In genomic region chr11:68347345-68347744, GRCh38 we compare ENCODE assay signal across 16 cellular contexts.
"Had no signal": no experiment of that assay in that cellular context is flagged by ENCODE, and none has a peak within 500 bp of the region (broad histone marks: within the 10 kb centered on the region; RNA-seq: fewer than 3 reads in every experiment).

No MANE protein-coding gene starts in this region.

- H3K4me3 ChIP-seq: adrenal gland, hepatocyte, tibial nerve had no signal

- H3K4me2 ChIP-seq: hepatocyte had no signal

- DNase-seq: activated CD4-positive, alpha-beta T cell treated with anti-CD3 and anti-CD28 coated beads for 1 hour; activated naive CD4-positive, alpha-beta T cell treated with anti-CD3 and anti-CD28 coated beads, Interleukin-2, amount 10 ng/mL, durations not matched to agents 7 days and 5 days; activated T-cell treated with anti-CD3 and anti-CD28 coated beads for 4 hours; adrenal gland; central memory CD4-positive, alpha-beta T cell; effector CD8-positive, alpha-beta T cell; kidney; midbrain; occipital lobe; stimulated activated CD4-positive, alpha-beta T cell treated with anti-CD3 and anti-CD28 coated beads, Interleukin-15, amount 100 ng/mL, for 24 hours; stimulated activated CD4-positive, alpha-beta T cell treated with anti-CD3 and anti-CD28 coated beads, Interleukin-4, amount 100 ng/mL, for 24 hours; T-helper 17 cell had no signal

- H3K4me3 Mint-ChIP-seq: activated naive CD4-positive, alpha-beta T cell treated with anti-CD3 and anti-CD28 coated beads, Interleukin-2, amount 10 ng/mL, durations not matched to agents 7 days and 5 days; activated T-helper 17 cell treated with anti-CD3 and anti-CD28 coated beads, Interleukin-2, amount 50 U/mL, for 72 hours; T-helper 17 cell had no signal

- H3K9me3 Mint-ChIP-seq: activated T-helper 17 cell treated with anti-CD3 and anti-CD28 coated beads, Interleukin-2, amount 50 U/mL, for 72 hours had no signal

- H3K4me1 Mint-ChIP-seq: activated T-helper 17 cell treated with anti-CD3 and anti-CD28 coated beads, Interleukin-2, amount 50 U/mL, for 72 hours had no signal

- H3K27ac ChIP-seq: hepatocyte had no signal

- H3K27ac Mint-ChIP-seq: activated naive CD4-positive, alpha-beta T cell treated with anti-CD3 and anti-CD28 coated beads, Interleukin-2, amount 10 ng/mL, durations not matched to agents 7 days and 5 days; activated T-helper 17 cell treated with anti-CD3 and anti-CD28 coated beads, Interleukin-2, amount 50 U/mL, for 72 hours; T-helper 17 cell had no signal

- FAIRE-seq: kidney, TTC549 had no signal

- H2AFZ ChIP-seq: hepatocyte had no signal

- H3K9me3 ChIP-seq: adrenal gland, tibial nerve had no signal

- H3K27me3 Mint-ChIP-seq: activated naive CD4-positive, alpha-beta T cell treated with anti-CD3 and anti-CD28 coated beads, Interleukin-2, amount 10 ng/mL, durations not matched to agents 7 days and 5 days; activated T-helper 17 cell treated with anti-CD3 and anti-CD28 coated beads, Interleukin-2, amount 50 U/mL, for 72 hours; T-helper 17 cell had no signal

- H3K27me3 ChIP-seq: adrenal gland, hepatocyte, tibial nerve had no signal

- ATAC-seq: activated T-helper 17 cell treated with anti-CD3 and anti-CD28 coated beads, Interleukin-2, amount 50 U/mL, for 72 hours; T-helper 17 cell had no signal
